ENCODE assay signal across 2 cellular contexts in the genomic region with DNA sequence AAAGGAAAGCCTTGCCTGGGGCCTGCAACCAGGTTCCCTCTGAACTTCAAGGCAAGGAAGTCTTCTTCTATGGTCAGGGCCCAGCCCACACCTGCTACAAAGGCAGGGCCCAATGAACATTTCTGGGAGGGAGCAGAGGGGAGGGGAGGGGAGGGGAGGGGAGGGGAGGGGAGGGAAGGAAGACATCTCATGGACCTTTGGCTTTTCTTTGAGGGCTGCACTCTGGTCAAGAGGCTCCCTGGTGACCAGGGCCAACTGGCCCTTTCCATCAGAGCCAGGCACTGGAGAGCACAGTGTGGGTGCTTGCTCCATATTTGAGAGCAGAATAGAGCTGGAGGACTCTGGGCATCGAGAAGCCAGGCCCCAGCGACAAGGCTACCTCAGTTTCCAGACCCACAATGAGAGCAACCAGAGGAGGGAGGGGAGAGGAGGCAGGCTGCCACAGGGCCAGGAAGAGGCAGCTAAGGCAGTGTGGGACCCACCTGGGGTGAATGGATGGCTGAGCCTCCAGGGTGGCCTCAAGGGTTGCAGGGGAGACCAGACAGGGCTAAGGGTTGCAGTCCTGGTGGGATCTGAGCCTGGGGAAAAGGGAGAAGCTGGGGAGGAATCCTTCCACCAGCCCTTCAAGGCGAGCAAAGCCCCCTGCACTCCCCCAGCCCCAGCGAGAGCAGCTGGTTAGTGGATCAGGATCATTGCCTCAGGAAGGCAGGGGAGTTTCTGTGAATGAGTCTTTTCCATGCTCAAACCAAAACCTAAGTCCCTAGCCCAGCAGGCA.
TF ChIP-seq lines count a peak whose summit lies in the region.

No MANE protein-coding gene starts in this region.

TF ChIP-seq in K562, 482 proteins besides CTCF, POLR2A, EP300 and RAD21 (continues in another document):
- TF ChIP-seq, protein P1, sequence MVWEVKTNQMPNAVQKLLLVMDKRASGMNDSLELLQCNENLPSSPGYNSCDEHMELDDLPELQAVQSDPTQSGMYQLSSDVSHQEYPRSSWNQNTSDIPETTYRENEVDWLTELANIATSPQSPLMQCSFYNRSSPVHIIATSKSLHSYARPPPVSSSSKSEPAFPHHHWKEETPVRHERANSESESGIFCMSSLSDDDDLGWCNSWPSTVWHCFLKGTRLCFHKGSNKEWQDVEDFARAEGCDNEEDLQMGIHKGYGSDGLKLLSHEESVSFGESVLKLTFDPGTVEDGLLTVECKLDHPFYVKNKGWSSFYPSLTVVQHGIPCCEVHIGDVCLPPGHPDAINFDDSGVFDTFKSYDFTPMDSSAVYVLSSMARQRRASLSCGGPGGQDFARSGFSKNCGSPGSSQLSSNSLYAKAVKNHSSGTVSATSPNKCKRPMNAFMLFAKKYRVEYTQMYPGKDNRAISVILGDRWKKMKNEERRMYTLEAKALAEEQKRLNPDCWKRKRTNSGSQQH (CRISPR knock-in tag; IDR thresholded peaks at IDR 0.05) = no peak
- 0 out of 2 replicates have a peak, but pooled peaks have one; percentile 42 for TF ChIP-seq HSF4 (CRISPR knock-in tag; IDR thresholded peaks at IDR 0.05; ENCODE audit: borderline replicate concordance)
- no peak for TF ChIP-seq MYBL2 (IDR thresholded peaks at IDR 0.05; ENCODE audit: low read depth)
- TF ChIP-seq MYBL2 (CRISPR knock-in tag; IDR thresholded peaks at IDR 0.05; ENCODE audit: borderline replicate concordance) = 0 out of 2 replicates have a peak, but pooled peaks have one; percentile 38
- 0 out of 2 replicates have a peak, but pooled peaks have one; percentile 23 for TF ChIP-seq ZNF143 (CRISPR knock-in tag; IDR thresholded peaks at IDR 0.05)
- TF ChIP-seq, protein P2, sequence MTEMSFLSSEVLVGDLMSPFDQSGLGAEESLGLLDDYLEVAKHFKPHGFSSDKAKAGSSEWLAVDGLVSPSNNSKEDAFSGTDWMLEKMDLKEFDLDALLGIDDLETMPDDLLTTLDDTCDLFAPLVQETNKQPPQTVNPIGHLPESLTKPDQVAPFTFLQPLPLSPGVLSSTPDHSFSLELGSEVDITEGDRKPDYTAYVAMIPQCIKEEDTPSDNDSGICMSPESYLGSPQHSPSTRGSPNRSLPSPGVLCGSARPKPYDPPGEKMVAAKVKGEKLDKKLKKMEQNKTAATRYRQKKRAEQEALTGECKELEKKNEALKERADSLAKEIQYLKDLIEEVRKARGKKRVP (CRISPR knock-in tag; IDR thresholded peaks at IDR 0.05) = peak; percentile 37; the same call in 1 of the 2 replicates
- peak; percentile 93 for TF ChIP-seq PCBP1 (IDR thresholded peaks at IDR 0.05; ENCODE audit: low read depth, low read length, poor library complexity, severe bottlenecking)
- TF ChIP-seq KAT7 (CRISPR knock-in tag; IDR thresholded peaks at IDR 0.05; ENCODE audit: borderline replicate concordance) = 0 out of 2 replicates have a peak, but pooled peaks have one; percentile 70
- no peak for TF ChIP-seq ETV6 (IDR thresholded peaks at IDR 0.05; ENCODE audit: borderline replicate concordance in 1 of 2, low read depth in 2 of 2, low read length in 1 of 2)
- TF ChIP-seq ETV6 (CRISPR knock-in tag; IDR thresholded peaks at IDR 0.05; ENCODE audit: borderline replicate concordance) = no peak
- TF ChIP-seq, protein P3, sequence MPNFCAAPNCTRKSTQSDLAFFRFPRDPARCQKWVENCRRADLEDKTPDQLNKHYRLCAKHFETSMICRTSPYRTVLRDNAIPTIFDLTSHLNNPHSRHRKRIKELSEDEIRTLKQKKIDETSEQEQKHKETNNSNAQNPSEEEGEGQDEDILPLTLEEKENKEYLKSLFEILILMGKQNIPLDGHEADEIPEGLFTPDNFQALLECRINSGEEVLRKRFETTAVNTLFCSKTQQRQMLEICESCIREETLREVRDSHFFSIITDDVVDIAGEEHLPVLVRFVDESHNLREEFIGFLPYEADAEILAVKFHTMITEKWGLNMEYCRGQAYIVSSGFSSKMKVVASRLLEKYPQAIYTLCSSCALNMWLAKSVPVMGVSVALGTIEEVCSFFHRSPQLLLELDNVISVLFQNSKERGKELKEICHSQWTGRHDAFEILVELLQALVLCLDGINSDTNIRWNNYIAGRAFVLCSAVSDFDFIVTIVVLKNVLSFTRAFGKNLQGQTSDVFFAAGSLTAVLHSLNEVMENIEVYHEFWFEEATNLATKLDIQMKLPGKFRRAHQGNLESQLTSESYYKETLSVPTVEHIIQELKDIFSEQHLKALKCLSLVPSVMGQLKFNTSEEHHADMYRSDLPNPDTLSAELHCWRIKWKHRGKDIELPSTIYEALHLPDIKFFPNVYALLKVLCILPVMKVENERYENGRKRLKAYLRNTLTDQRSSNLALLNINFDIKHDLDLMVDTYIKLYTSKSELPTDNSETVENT (CRISPR knock-in tag; IDR thresholded peaks at IDR 0.05) = peak; percentile 25; the same call in 1 of the 2 replicates
- 0 out of 2 replicates have a peak, but pooled peaks have one; percentile 56 for TF ChIP-seq SRSF3 (IDR thresholded peaks at IDR 0.05; ENCODE audit: insufficient read depth, low read length)
- TF ChIP-seq HNRNPK (IDR thresholded peaks at IDR 0.05; ENCODE audit: low read depth, low read length, poor library complexity, severe bottlenecking) = peak; percentile 64
- TF ChIP-seq, protein P4, sequence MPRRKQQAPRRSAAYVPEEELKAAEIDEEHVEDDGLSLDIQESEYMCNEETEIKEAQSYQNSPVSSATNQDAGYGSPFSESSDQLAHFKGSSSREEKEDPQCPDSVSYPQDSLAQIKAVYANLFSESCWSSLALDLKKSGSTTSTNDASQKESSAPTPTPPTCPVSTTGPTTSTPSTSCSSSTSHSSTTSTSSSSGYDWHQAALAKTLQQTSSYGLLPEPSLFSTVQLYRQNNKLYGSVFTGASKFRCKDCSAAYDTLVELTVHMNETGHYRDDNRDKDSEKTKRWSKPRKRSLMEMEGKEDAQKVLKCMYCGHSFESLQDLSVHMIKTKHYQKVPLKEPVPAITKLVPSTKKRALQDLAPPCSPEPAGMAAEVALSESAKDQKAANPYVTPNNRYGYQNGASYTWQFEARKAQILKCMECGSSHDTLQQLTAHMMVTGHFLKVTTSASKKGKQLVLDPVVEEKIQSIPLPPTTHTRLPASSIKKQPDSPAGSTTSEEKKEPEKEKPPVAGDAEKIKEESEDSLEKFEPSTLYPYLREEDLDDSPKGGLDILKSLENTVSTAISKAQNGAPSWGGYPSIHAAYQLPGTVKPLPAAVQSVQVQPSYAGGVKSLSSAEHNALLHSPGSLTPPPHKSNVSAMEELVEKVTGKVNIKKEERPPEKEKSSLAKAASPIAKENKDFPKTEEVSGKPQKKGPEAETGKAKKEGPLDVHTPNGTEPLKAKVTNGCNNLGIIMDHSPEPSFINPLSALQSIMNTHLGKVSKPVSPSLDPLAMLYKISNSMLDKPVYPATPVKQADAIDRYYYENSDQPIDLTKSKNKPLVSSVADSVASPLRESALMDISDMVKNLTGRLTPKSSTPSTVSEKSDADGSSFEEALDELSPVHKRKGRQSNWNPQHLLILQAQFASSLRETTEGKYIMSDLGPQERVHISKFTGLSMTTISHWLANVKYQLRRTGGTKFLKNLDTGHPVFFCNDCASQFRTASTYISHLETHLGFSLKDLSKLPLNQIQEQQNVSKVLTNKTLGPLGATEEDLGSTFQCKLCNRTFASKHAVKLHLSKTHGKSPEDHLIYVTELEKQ (CRISPR knock-in tag; IDR thresholded peaks at IDR 0.05) = 0 out of 2 replicates have a peak, but pooled peaks have one; percentile 30
- TF ChIP-seq TAF9B (IDR thresholded peaks at IDR 0.05; ENCODE audit: partially characterized antibody) = no peak
- TF ChIP-seq SPI1 (IDR thresholded peaks at IDR 0.05; ENCODE audit: borderline replicate concordance, low read depth, low read length) = 0 out of 2 replicates have a peak, but pooled peaks have one; percentile 13
- peak; percentile 63; the same call in 1 of the 2 replicates for TF ChIP-seq RBFOX2 (IDR thresholded peaks at IDR 0.05; ENCODE audit: low read depth, low read length)

TF ChIP-seq in HepG2, 621 proteins besides CTCF, POLR2A, EP300 and RAD21 (continued from another document):
- peak; percentile 98 for TF ChIP-seq PCBP1 (IDR thresholded peaks at IDR 0.05; ENCODE audit: borderline replicate concordance, low read depth, low read length)
- TF ChIP-seq JUND (CRISPR knock-in tag; IDR thresholded peaks at IDR 0.05) = 0 out of 2 replicates have a peak, but pooled peaks have one; percentile 13
- 0 out of 2 replicates have a peak, but pooled peaks have one; percentile 8 for TF ChIP-seq ARNTL (CRISPR knock-in tag; IDR thresholded peaks at IDR 0.05)
- peak; percentile 22; the same call in 1 of the 2 replicates for TF ChIP-seq NRL (CRISPR knock-in tag; IDR thresholded peaks at IDR 0.05; ENCODE audit: borderline replicate concordance)
- TF ChIP-seq NFKB2 (CRISPR knock-in tag; IDR thresholded peaks at IDR 0.05; ENCODE audit: borderline replicate concordance) = 0 out of 2 replicates have a peak, but pooled peaks have one; percentile 55
- TF ChIP-seq ZNF430 (CRISPR knock-in tag; IDR thresholded peaks at IDR 0.05) = no peak
- TF ChIP-seq, protein P5, sequence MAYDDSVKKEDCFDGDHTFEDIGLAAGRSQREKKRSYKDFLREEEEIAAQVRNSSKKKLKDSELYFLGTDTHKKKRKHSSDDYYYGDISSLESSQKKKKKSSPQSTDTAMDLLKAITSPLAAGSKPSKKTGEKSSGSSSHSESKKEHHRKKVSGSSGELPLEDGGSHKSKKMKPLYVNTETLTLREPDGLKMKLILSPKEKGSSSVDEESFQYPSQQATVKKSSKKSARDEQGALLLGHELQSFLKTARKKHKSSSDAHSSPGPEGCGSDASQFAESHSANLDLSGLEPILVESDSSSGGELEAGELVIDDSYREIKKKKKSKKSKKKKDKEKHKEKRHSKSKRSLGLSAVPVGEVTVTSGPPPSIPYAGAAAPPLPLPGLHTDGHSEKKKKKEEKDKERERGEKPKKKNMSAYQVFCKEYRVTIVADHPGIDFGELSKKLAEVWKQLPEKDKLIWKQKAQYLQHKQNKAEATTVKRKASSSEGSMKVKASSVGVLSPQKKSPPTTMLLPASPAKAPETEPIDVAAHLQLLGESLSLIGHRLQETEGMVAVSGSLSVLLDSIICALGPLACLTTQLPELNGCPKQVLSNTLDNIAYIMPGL (CRISPR knock-in tag; IDR thresholded peaks at IDR 0.05; ENCODE audit: borderline replicate concordance in 1 of 2, low read depth in 1 of 2) = no peak
- peak; percentile 97 for TF ChIP-seq HNRNPK (IDR thresholded peaks at IDR 0.05; ENCODE audit: low read depth, low read length, poor library complexity, severe bottlenecking)
- no peak for TF ChIP-seq ZNF331 (CRISPR knock-in tag; IDR thresholded peaks at IDR 0.05)
- no peak for TF ChIP-seq ZNF225 (CRISPR knock-in tag; IDR thresholded peaks at IDR 0.05)
- TF ChIP-seq ZNF484 (CRISPR knock-in tag; IDR thresholded peaks at IDR 0.05; ENCODE audit: borderline replicate concordance, low read depth) = no peak
- TF ChIP-seq RARG (CRISPR knock-in tag; IDR thresholded peaks at IDR 0.05; ENCODE audit: low read depth) = no peak
- no peak for TF ChIP-seq ZNF274 (CRISPR knock-in tag; IDR thresholded peaks at IDR 0.05)
- no peak for TF ChIP-seq EED (CRISPR knock-in tag; IDR thresholded peaks at IDR 0.05)
- TF ChIP-seq CAMTA2 (CRISPR knock-in tag; IDR thresholded peaks at IDR 0.05; ENCODE audit: borderline replicate concordance) = no peak
- TF ChIP-seq KAT7 (CRISPR knock-in tag; IDR thresholded peaks at IDR 0.05; ENCODE audit: borderline replicate concordance) = no peak
- no peak for TF ChIP-seq ZNF124 (CRISPR knock-in tag; IDR thresholded peaks at IDR 0.05)
- TF ChIP-seq, protein P6, sequence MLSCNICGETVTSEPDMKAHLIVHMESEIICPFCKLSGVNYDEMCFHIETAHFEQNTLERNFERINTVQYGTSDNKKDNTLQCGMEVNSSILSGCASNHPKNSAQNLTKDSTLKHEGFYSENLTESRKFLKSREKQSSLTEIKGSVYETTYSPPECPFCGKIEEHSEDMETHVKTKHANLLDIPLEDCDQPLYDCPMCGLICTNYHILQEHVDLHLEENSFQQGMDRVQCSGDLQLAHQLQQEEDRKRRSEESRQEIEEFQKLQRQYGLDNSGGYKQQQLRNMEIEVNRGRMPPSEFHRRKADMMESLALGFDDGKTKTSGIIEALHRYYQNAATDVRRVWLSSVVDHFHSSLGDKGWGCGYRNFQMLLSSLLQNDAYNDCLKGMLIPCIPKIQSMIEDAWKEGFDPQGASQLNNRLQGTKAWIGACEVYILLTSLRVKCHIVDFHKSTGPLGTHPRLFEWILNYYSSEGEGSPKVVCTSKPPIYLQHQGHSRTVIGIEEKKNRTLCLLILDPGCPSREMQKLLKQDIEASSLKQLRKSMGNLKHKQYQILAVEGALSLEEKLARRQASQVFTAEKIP (CRISPR knock-in tag; IDR thresholded peaks at IDR 0.05; ENCODE audit: borderline replicate concordance) = no peak
- TF ChIP-seq ZNF768 (CRISPR knock-in tag; IDR thresholded peaks at IDR 0.05) = no peak
- TF ChIP-seq, protein P7, sequence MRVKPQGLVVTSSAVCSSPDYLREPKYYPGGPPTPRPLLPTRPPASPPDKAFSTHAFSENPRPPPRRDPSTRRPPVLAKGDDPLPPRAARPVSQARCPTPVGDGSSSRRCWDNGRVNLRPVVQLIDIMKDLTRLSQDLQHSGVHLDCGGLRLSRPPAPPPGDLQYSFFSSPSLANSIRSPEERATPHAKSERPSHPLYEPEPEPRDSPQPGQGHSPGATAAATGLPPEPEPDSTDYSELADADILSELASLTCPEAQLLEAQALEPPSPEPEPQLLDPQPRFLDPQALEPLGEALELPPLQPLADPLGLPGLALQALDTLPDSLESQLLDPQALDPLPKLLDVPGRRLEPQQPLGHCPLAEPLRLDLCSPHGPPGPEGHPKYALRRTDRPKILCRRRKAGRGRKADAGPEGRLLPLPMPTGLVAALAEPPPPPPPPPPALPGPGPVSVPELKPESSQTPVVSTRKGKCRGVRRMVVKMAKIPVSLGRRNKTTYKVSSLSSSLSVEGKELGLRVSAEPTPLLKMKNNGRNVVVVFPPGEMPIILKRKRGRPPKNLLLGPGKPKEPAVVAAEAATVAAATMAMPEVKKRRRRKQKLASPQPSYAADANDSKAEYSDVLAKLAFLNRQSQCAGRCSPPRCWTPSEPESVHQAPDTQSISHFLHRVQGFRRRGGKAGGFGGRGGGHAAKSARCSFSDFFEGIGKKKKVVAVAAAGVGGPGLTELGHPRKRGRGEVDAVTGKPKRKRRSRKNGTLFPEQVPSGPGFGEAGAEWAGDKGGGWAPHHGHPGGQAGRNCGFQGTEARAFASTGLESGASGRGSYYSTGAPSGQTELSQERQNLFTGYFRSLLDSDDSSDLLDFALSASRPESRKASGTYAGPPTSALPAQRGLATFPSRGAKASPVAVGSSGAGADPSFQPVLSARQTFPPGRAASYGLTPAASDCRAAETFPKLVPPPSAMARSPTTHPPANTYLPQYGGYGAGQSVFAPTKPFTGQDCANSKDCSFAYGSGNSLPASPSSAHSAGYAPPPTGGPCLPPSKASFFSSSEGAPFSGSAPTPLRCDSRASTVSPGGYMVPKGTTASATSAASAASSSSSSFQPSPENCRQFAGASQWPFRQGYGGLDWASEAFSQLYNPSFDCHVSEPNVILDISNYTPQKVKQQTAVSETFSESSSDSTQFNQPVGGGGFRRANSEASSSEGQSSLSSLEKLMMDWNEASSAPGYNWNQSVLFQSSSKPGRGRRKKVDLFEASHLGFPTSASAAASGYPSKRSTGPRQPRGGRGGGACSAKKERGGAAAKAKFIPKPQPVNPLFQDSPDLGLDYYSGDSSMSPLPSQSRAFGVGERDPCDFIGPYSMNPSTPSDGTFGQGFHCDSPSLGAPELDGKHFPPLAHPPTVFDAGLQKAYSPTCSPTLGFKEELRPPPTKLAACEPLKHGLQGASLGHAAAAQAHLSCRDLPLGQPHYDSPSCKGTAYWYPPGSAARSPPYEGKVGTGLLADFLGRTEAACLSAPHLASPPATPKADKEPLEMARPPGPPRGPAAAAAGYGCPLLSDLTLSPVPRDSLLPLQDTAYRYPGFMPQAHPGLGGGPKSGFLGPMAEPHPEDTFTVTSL (CRISPR knock-in tag; IDR thresholded peaks at IDR 0.05; ENCODE audit: borderline replicate concordance) = peak; percentile 4; the same call in 1 of the 2 replicates
- TF ChIP-seq ZNF510 (CRISPR knock-in tag; IDR thresholded peaks at IDR 0.05; ENCODE audit: low read depth) = 0 out of 2 replicates have a peak, but pooled peaks have one; percentile 30
- no peak for TF ChIP-seq ZFP62 (CRISPR knock-in tag; IDR thresholded peaks at IDR 0.05)
- TF ChIP-seq DR1 (CRISPR knock-in tag; IDR thresholded peaks at IDR 0.05) = no peak
TF ChIP-seq in HepG2: peak in this region for 11.
